In the genomic region with DNA sequence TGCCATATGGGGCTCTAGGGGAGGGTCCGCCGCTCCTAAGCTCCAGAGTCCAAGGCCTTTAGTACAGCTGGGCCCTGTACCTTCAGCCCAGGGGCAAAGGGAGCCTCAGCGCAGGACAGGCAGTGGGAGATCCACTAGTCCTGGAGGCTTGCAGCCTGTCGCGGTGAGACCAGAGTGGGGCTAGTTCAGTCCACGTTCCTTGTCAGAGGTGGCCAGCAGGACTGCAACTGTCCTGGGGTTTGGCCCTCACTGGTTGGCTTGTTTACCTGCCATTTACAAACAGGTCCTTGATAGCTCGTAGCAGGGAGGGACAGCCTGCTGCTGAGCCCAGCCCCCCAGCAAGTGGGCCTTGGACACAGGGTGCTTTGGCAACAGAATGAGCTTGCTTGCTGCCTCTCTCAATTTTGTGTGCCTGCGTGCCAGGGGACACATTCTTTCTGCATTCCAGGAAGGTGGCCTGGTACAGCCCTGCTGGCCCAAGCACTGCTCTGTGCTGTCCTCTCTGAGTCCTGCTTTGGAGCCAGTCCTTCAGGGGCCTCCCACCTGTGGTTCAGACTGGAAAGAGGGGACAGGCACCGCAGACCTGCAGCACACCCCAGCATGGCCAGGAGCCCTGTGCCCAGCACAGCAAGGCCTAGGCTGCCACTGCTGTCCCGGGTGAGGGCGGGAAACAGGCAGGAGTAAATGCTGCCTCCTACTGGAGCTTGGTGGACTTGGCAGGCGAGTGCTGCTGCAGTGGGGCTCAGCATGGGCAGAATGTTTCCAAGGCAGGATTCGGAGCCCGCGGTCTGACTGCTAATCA, we compare ENCODE assay signal across 8 cellular contexts. TPM values are rescaled to one million over a fixed set of nuclear protein-coding genes. Genes with fewer than 3 reads are reported as not detected.
DNase-seq lines count a peak whose midpoint lies in the region; ATAC-seq and TF ChIP-seq lines count a peak whose summit lies in the region.

No MANE protein-coding gene starts in this region.

- no peak overlapping the region for H3K4me3 ChIP-seq in PC-9
- no peak overlapping the region for H3K4me3 ChIP-seq in cardiac fibroblast (replicated peaks in 1 of 2; ENCODE audit: low read depth in 2 of 2, low read length in 2 of 2)
- no peak overlapping the region for H3K4me3 ChIP-seq in lower lobe of right lung
- H3K4me3 ChIP-seq in testis: no peak overlapping the region

- no peak overlapping the region for H3K27ac ChIP-seq in PC-9
- H3K27ac ChIP-seq in lower lobe of right lung: peak overlapping the region; percentile 76
- peak overlapping the region in 1 of 2 donors; percentile 28 for H3K27ac ChIP-seq in testis

- WGBS in testis, 2 donors: 57 to 68% methylated on average over 9 to 15 of the region's 15 CpGs

- no peak for TF ChIP-seq POLR2A in testis (IDR thresholded peaks at IDR 0.05)

- H2AFZ ChIP-seq in PC-9: no peak overlapping the region

- H3K36me3 ChIP-seq in PC-9 (ENCODE audit: low read depth): no peaks in the 10 kb centered on the region
- peaks cover 34% of the 10 kb centered on the region for H3K36me3 ChIP-seq in lower lobe of right lung
- no peaks in the 10 kb centered on the region for H3K36me3 ChIP-seq in testis (ENCODE audit: low read depth, missing control alignments)

- DNase-seq in NCI-H82 (lab: John Stamatoyannopoulos, UW) (peak; percentile 87), NCI-H82 treated with DMSO at 0.1 percent for 48 hours (lab: John Stamatoyannopoulos, UW; ENCODE audit: unreplicated experiment) (no peak), PC-9 (no peak), cardiac fibroblast (ENCODE audit: low read depth in 2 of 2) (peak; percentile 64 to 70), lower lobe of right lung (peak; percentile 74), testis (peak; percentile 73)

- POLR2A ChIA-PET in PC-9 (lab: Charles Lee; ENCODE audit: unreplicated experiment): no interaction called here

- no peaks in the 10 kb centered on the region; the same call in 1 of the 2 replicates for H3K4me1 ChIP-seq in PC-9 (replicated peaks; ENCODE audit: insufficient read depth)
- H3K4me1 ChIP-seq in lower lobe of right lung: peaks cover 47% of the 10 kb centered on the region
- peaks cover 63% of the 10 kb centered on the region for H3K4me1 ChIP-seq in testis

- TF ChIP-seq CTCF in PC-9 (conservative IDR thresholded peaks at IDR 0.05): peak; percentile 38
- TF ChIP-seq CTCF in cardiac fibroblast (IDR thresholded peaks at IDR 0.05; ENCODE audit: low read depth, low read length): peak; percentile 92
- TF ChIP-seq CTCF in lower lobe of right lung (IDR thresholded peaks at IDR 0.05): peak; percentile 66
- peak; percentile 49 to 58 (median 55) for TF ChIP-seq CTCF in testis (IDR thresholded peaks at IDR 0.05)

- CTCF ChIA-PET in PC-9 (lab: Charles Lee): interaction anchor here (0.6 kb wide), 2 partner anchors 13 to 227 kb away, joined by 4 to 6 read pairs; no protein-coding TSS in a partner anchor

- H3F3A ChIP-seq in PC-9 (ENCODE audit: insufficient read depth, low read depth): no peaks in the 10 kb centered on the region

- H3K27me3 ChIP-seq in PC-9 (ENCODE audit: insufficient read depth, low read depth): no peaks in the 10 kb centered on the region
- H3K27me3 ChIP-seq in lower lobe of right lung (ENCODE audit: low read depth): no peaks in the 10 kb centered on the region
- H3K27me3 ChIP-seq in testis: no peaks in the 10 kb centered on the region

- no peaks in the 10 kb centered on the region for H3K9me3 ChIP-seq in PC-9 (ENCODE audit: insufficient read depth, low read depth)
- H3K9me3 ChIP-seq in lower lobe of right lung: no peaks in the 10 kb centered on the region
- no peaks in the 10 kb centered on the region for H3K9me3 ChIP-seq in testis

- H3K9me2 ChIP-seq in PC-9 (ENCODE audit: insufficient read depth): no peaks in the 10 kb centered on the region

- no peak overlapping the region for H3K4me2 ChIP-seq in PC-9

- no peaks in the 10 kb centered on the region for H4K20me1 ChIP-seq in PC-9 (ENCODE audit: insufficient read depth)

- BruUV-seq in PC-9 (replicated peaks; lab: Mats Ljungman, UMichigan): no TSS peak

- ATAC-seq in lower lobe of right lung (peak; percentile 77 to 78), GM18867 (IDR thresholded peaks at IDR 0.05; ENCODE audit: unreplicated experiment) (no peak), HG03520 (IDR thresholded peaks at IDR 0.05; ENCODE audit: unreplicated experiment) (no peak)

- H3K79me2 ChIP-seq in PC-9 (ENCODE audit: low read depth): no peaks in the 10 kb centered on the region

- intact Hi-C loops in PC-9 (cut with micrococcal nuclease; ENCODE audit: unreplicated experiment) (no loop called here), lower lobe of right lung (cut with DNase I) (no loop called here), testis (cut with DNase I; ENCODE audit: low total_unique reads) (no loop called here)

RNA-seq across cellular contexts. Expression of a gene that starts 15.2 kb away (rescaled TPM):
- total RNA-seq in PC-9 (2021) (31.1 and 43.9 TPM in 2 replicates), lower lobe of right lung (40.7 TPM), testis (10 to 100 TPM; 55.0 to 67.8 TPM)
- polyA plus RNA-seq in testis (ENCODE audit: insufficient read depth, low read depth, low replicate concordance): 23.8 TPM

RNA-seq across cellular contexts. Expression of a gene that starts 43.0 kb away (rescaled TPM):
- total RNA-seq in PC-9 (2021) (27.9 and 33.8 TPM in 2 replicates), lower lobe of right lung (14.7 TPM), testis (10 to 100 TPM; 30.0 to 37.9 TPM)
- polyA plus RNA-seq in testis (ENCODE audit: insufficient read depth, low read depth, low replicate concordance): 19.8 TPM

Comparison
In these comparisons a context has a peak if more than half of its experiments do, and no peak if none do; other contexts are left out.
1. DNase-seq: peak in NCI-H82 (single experiment), cardiac fibroblast (2 of 2), lower lobe of right lung (single experiment) and testis (single experiment); none in NCI-H82 treated with DMSO at 0.1 percent for 48 hours (single experiment) and PC-9 (0 of 2).
2. CTCF ChIP-seq: peak in every context shown above with its lines; median percentile 92 in cardiac fibroblast; 66 in lower lobe of right lung; 55 in testis; 38 in PC-9.
3. ATAC-seq: peak in lower lobe of right lung (2 of 2); none in GM18867 (single experiment) and HG03520 (single experiment).